1 cellular context compared by ENCODE assay signal in genomic region chr13:103006706-103007426, GRCh38.
TF ChIP-seq lines count a peak whose summit lies in the region.

No MANE protein-coding gene starts in this region.

TF ChIP-seq in GM12878, 131 proteins besides CTCF, POLR2A, EP300 and RAD21 (continued from another document):
- TF ChIP-seq REST (IDR thresholded peaks at IDR 0.05; ENCODE audit: low read depth, low read length): no peak
- TF ChIP-seq ZNF384 (IDR thresholded peaks at IDR 0.05; ENCODE audit: borderline replicate concordance, low read depth, low read length): no peak
- 0 out of 2 replicates have a peak, but pooled peaks have one; percentile 18 for TF ChIP-seq TAF1 (IDR thresholded peaks at IDR 0.05; ENCODE audit: borderline replicate concordance, low read depth, low read length)
- peak; percentile 35 for TF ChIP-seq MXI1 (IDR thresholded peaks at IDR 0.05; ENCODE audit: low read depth, low read length)
- TF ChIP-seq BHLHE40 (IDR thresholded peaks at IDR 0.05; ENCODE audit: borderline replicate concordance in 1 of 2, low read depth in 2 of 2, low read length in 1 of 2): peak; percentile 7 to 22; a peak in 2 of 4 replicates
- no peak for TF ChIP-seq SP1 (IDR thresholded peaks at IDR 0.05; ENCODE audit: low read depth, low read length)
- peak; percentile 99 for TF ChIP-seq NFIC (IDR thresholded peaks at IDR 0.05; ENCODE audit: low read depth, low read length)
- no peak for TF ChIP-seq IRF3 (IDR thresholded peaks at IDR 0.05)
